ENCODE assay signal across 1 cellular context in the genomic region with DNA sequence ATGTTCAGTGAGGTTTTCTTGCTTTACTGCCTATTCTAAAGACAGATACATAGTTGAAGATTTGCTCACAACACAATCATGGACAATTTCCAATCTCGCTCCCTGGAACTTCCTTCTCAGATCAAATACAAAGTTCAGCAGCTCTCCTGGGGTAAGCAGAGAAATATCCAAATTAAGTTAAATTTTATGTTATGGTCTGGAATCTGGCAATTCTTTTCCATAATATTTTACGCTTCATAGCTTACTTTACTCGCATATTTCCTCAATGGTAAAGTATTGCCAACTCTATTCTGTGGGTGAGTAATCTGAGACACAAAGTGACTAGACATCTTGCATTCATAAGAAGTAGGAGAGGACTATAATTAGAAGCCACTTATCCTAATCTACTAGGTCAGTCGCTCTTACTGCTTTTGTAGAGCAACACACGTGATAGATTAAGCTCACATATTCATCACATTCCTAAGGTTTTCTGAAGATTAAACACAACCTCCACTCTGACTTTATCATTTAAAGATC.
A peak's percentile ranks its signal among the peaks of the same experiment; 100 is the strongest.
TF ChIP-seq lines count a peak whose summit lies in the region.

No MANE protein-coding gene starts in this region.

TF ChIP-seq in SK-N-SH, 30 proteins besides CTCF, POLR2A, EP300 and RAD21 (continued from another document):
- TF ChIP-seq, protein P1, sequence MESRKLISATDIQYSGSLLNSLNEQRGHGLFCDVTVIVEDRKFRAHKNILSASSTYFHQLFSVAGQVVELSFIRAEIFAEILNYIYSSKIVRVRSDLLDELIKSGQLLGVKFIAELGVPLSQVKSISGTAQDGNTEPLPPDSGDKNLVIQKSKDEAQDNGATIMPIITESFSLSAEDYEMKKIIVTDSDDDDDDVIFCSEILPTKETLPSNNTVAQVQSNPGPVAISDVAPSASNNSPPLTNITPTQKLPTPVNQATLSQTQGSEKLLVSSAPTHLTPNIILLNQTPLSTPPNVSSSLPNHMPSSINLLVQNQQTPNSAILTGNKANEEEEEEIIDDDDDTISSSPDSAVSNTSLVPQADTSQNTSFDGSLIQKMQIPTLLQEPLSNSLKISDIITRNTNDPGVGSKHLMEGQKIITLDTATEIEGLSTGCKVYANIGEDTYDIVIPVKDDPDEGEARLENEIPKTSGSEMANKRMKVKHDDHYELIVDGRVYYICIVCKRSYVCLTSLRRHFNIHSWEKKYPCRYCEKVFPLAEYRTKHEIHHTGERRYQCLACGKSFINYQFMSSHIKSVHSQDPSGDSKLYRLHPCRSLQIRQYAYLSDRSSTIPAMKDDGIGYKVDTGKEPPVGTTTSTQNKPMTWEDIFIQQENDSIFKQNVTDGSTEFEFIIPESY (IDR thresholded peaks at IDR 0.05; ENCODE audit: borderline replicate concordance, low read depth), result no peak
- TF ChIP-seq SIN3A (IDR thresholded peaks at IDR 0.05; ENCODE audit: borderline replicate concordance, low read depth, low read length), result no peak
- TF ChIP-seq, protein P2, sequence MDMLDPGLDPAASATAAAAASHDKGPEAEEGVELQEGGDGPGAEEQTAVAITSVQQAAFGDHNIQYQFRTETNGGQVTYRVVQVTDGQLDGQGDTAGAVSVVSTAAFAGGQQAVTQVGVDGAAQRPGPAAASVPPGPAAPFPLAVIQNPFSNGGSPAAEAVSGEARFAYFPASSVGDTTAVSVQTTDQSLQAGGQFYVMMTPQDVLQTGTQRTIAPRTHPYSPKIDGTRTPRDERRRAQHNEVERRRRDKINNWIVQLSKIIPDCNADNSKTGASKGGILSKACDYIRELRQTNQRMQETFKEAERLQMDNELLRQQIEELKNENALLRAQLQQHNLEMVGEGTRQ (IDR thresholded peaks at IDR 0.05; ENCODE audit: borderline replicate concordance, low read depth, low read length), result no peak
- TF ChIP-seq MEF2A (IDR thresholded peaks at IDR 0.05; ENCODE audit: borderline replicate concordance, low read depth), result peak; percentile 94
- TF ChIP-seq TAF1 (IDR thresholded peaks at IDR 0.05; ENCODE audit: borderline replicate concordance, low read depth, low read length), result no peak
- TF ChIP-seq, protein P3, sequence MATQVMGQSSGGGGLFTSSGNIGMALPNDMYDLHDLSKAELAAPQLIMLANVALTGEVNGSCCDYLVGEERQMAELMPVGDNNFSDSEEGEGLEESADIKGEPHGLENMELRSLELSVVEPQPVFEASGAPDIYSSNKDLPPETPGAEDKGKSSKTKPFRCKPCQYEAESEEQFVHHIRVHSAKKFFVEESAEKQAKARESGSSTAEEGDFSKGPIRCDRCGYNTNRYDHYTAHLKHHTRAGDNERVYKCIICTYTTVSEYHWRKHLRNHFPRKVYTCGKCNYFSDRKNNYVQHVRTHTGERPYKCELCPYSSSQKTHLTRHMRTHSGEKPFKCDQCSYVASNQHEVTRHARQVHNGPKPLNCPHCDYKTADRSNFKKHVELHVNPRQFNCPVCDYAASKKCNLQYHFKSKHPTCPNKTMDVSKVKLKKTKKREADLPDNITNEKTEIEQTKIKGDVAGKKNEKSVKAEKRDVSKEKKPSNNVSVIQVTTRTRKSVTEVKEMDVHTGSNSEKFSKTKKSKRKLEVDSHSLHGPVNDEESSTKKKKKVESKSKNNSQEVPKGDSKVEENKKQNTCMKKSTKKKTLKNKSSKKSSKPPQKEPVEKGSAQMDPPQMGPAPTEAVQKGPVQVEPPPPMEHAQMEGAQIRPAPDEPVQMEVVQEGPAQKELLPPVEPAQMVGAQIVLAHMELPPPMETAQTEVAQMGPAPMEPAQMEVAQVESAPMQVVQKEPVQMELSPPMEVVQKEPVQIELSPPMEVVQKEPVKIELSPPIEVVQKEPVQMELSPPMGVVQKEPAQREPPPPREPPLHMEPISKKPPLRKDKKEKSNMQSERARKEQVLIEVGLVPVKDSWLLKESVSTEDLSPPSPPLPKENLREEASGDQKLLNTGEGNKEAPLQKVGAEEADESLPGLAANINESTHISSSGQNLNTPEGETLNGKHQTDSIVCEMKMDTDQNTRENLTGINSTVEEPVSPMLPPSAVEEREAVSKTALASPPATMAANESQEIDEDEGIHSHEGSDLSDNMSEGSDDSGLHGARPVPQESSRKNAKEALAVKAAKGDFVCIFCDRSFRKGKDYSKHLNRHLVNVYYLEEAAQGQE (IDR thresholded peaks at IDR 0.05; ENCODE audit: low read depth, low read length), result no peak
- no peak for TF ChIP-seq EZH2phosphoT487 (IDR thresholded peaks at IDR 0.05; ENCODE audit: borderline replicate concordance, low read depth)
- 0 out of 2 replicates have a peak, but pooled peaks have one; percentile 46 for TF ChIP-seq FOSL2 (IDR thresholded peaks at IDR 0.05; ENCODE audit: borderline replicate concordance, low read depth)
- TF ChIP-seq, protein P4, sequence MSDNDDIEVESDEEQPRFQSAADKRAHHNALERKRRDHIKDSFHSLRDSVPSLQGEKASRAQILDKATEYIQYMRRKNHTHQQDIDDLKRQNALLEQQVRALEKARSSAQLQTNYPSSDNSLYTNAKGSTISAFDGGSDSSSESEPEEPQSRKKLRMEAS (IDR thresholded peaks at IDR 0.05; ENCODE audit: low read depth), result peak; percentile 10; the same call in 1 of the 2 replicates
- TF ChIP-seq, protein P5, sequence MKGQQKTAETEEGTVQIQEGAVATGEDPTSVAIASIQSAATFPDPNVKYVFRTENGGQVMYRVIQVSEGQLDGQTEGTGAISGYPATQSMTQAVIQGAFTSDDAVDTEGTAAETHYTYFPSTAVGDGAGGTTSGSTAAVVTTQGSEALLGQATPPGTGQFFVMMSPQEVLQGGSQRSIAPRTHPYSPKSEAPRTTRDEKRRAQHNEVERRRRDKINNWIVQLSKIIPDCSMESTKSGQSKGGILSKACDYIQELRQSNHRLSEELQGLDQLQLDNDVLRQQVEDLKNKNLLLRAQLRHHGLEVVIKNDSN (IDR thresholded peaks at IDR 0.05; ENCODE audit: borderline replicate concordance, low read depth), result peak; percentile 58; the same call in 1 of the 2 replicates
- TF ChIP-seq TCF12 (IDR thresholded peaks at IDR 0.05), result peak; percentile 85
- peak; percentile 71 for TF ChIP-seq TEAD4 (IDR thresholded peaks at IDR 0.05; ENCODE audit: borderline replicate concordance, insufficient read depth)
- peak; percentile 77; the same call in 1 of the 2 replicates for TF ChIP-seq NFIC (IDR thresholded peaks at IDR 0.05; ENCODE audit: borderline replicate concordance)
